Comparison of ENCODE assay signal across 1 cellular context in genomic region chr20:48828734-48829460, GRCh38.
TF ChIP-seq lines count a peak whose summit lies in the region.

No MANE protein-coding gene starts in this region.

TF ChIP-seq in IMR-90, 13 proteins besides CTCF, POLR2A, EP300 and RAD21 (continued from another document):
- TF ChIP-seq ELK1 (IDR thresholded peaks at IDR 0.05; ENCODE audit: borderline replicate concordance, low read depth, low read length) (no peak), CHD1 (IDR thresholded peaks at IDR 0.05; ENCODE audit: low read depth, low read length) (no peak), MAZ (IDR thresholded peaks at IDR 0.05; ENCODE audit: borderline replicate concordance, low read depth, low read length) (no peak), RFX5 (IDR thresholded peaks at IDR 0.05; ENCODE audit: low read depth, low read length) (no peak), MXI1 (IDR thresholded peaks at IDR 0.05; ENCODE audit: borderline replicate concordance, low read depth, low read length) (no peak), NFE2L2 (IDR thresholded peaks at IDR 0.05; ENCODE audit: low read depth, low read length) (no peak), BHLHE40 (IDR thresholded peaks at IDR 0.05; ENCODE audit: low read depth, low read length) (no peak), MAFK (IDR thresholded peaks at IDR 0.05; ENCODE audit: low read depth, low read length) (no peak)
